ENCODE assay signal across 14 cellular contexts in genomic region chr11:113131036-113131775, GRCh38.
DNase-seq lines count a peak whose midpoint lies in the region; ATAC-seq and TF ChIP-seq lines count a peak whose summit lies in the region.
"Had no signal": no experiment of that assay in that cellular context is flagged by ENCODE, and none has a peak within 500 bp of the region (broad histone marks: within the 10 kb centered on the region; RNA-seq: fewer than 3 reads in every experiment).

No MANE protein-coding gene starts in this region.

- H3K27ac ChIP-seq in right cardiac atrium (ENCODE audit: low read length): no peak overlapping the region
- no peak overlapping the region for H3K27ac ChIP-seq in mesenchymal stem cell (ENCODE audit: low read length, poor library complexity, severe bottlenecking)
- H3K27ac ChIP-seq in uterus: peak overlapping the region; percentile 67 to 87
- H3K27ac ChIP-seq: SJSA1 had no signal

- no peak overlapping the region for H3K4me2 ChIP-seq in mesenchymal stem cell (ENCODE audit: low read length, poor library complexity, severe bottlenecking)

- no peak overlapping the region for H3K4ac ChIP-seq in mesenchymal stem cell (ENCODE audit: low read depth in 1 of 2, low read length in 2 of 2)

- no peak overlapping the region for H2BK15ac ChIP-seq in mesenchymal stem cell (ENCODE audit: low read depth, poor library complexity, severe bottlenecking)

- H3K14ac ChIP-seq in mesenchymal stem cell (ENCODE audit: low read length in 2 of 2): no peak overlapping the region

- intact Hi-C loops in Right ventricle myocardium superior (cut with DNase I): no loop called here
- intact Hi-C loops in right cardiac atrium (cut with DNase I): no loop called here
- intact Hi-C loops in uterus (cut with DNase I; ENCODE audit: low total_unique reads): no loop called here

- H3K27me3 ChIP-seq in right cardiac atrium (ENCODE audit: control insufficient read depth, insufficient read depth): no peaks in the 10 kb centered on the region
- peaks cover 0 to 14% of the 10 kb centered on the region in 2 experiments for H3K27me3 ChIP-seq in mesenchymal stem cell (ENCODE audit: control insufficient read depth in 1 of 2, insufficient read depth in 1 of 2, low read length in 2 of 2)
- H3K27me3 ChIP-seq in uterus: no peaks in the 10 kb centered on the region
- H3K27me3 ChIP-seq: SJSA1 had no signal

- H3K18ac ChIP-seq in mesenchymal stem cell (ENCODE audit: low read depth in 1 of 2, low read length in 2 of 2): no peak overlapping the region

- H3K4me3 ChIP-seq in right cardiac atrium (ENCODE audit: low read length) (no peak overlapping the region), mesenchymal stem cell (ENCODE audit: insufficient read depth in 1 of 2, low read depth in 1 of 2, low read length in 2 of 2) (no peak overlapping the region), uterus (no peak overlapping the region)
- H3K4me3 ChIP-seq: SJSA1 had no signal

- H2AFZ ChIP-seq in mesenchymal stem cell (ENCODE audit: low read depth, low read length): no peak overlapping the region

- no peak for TF ChIP-seq POLR2A in uterus (IDR thresholded peaks at IDR 0.05)

- H3K4me1 ChIP-seq in right cardiac atrium (ENCODE audit: control insufficient read depth, insufficient read depth, low read length) (peaks cover 9% of the 10 kb centered on the region), mesenchymal stem cell (ENCODE audit: control insufficient read depth, insufficient read depth, low read depth, low read length) (no peaks in the 10 kb centered on the region), uterus (no peaks in the 10 kb centered on the region)
- H3K4me1 ChIP-seq: SJSA1 had no signal

- peak overlapping the region in 1 of 2 experiments; percentile 31 for H2BK12ac ChIP-seq in mesenchymal stem cell (ENCODE audit: low read length in 2 of 2)

- no peaks in the 10 kb centered on the region for H3K9me3 ChIP-seq in right cardiac atrium (ENCODE audit: control insufficient read depth, low read length)
- H3K9me3 ChIP-seq in mesenchymal stem cell (ENCODE audit: control insufficient read depth, low read length): no peaks in the 10 kb centered on the region
- H3K9me3 ChIP-seq in uterus: no peaks in the 10 kb centered on the region
- H3K9me3 ChIP-seq: SJSA1 had no signal

- H3K23ac ChIP-seq in mesenchymal stem cell (ENCODE audit: low read length in 2 of 2): peak overlapping the region in 1 of 2 experiments; percentile 79

- WGBS in right cardiac atrium: 69% methylated on average over 8 of the region's 8 CpGs
- 90% methylated on average over 8 of the region's 8 CpGs for WGBS in mesenchymal stem cell

- ATAC-seq in Right ventricle myocardium superior (ENCODE audit: poor library complexity) (no peak), right cardiac atrium (no peak), HG03280 (IDR thresholded peaks at IDR 0.05; ENCODE audit: unreplicated experiment) (no peak), HG03439 (IDR thresholded peaks at IDR 0.05; ENCODE audit: unreplicated experiment) (no peak)
- ATAC-seq: PC-3 had no signal

- H2AK5ac ChIP-seq in mesenchymal stem cell (ENCODE audit: low read length, severe bottlenecking): no peak overlapping the region

- no peak overlapping the region for H2BK120ac ChIP-seq in mesenchymal stem cell (ENCODE audit: low read depth, low read length)

- H4K91ac ChIP-seq in mesenchymal stem cell (ENCODE audit: low read length): no peak overlapping the region

- no peak for TF ChIP-seq CTCF in uterus (IDR thresholded peaks at IDR 0.05)

- H3K36me3 ChIP-seq in mesenchymal stem cell (ENCODE audit: control insufficient read depth in 1 of 2, insufficient read depth in 2 of 2, low read depth in 1 of 2, low read length in 2 of 2): no peaks in the 10 kb centered on the region
- no peaks in the 10 kb centered on the region for H3K36me3 ChIP-seq in uterus
- H3K36me3 ChIP-seq: SJSA1 had no signal

- H3K9ac ChIP-seq in mesenchymal stem cell (ENCODE audit: low read length): no peak overlapping the region

- peak; percentile 53 for DNase-seq in Right ventricle myocardium superior
- DNase-seq in right cardiac atrium: no peak
- DNase-seq in SK-N-DZ (ENCODE audit: low spot score): peak; percentile 91
- no peak for DNase-seq in mesenchymal stem cell
- peak in 1 of 2 donors; percentile 40 for DNase-seq in uterus
- no peak for DNase-seq in DMS53 treated with DMSO at 0.1 percent for 48 hours (lab: John Stamatoyannopoulos, UW; ENCODE audit: unreplicated experiment)
- DNase-seq: C1 segment of cervical spinal cord, H9, NCI-H187, NCI-H82, PC-3 had no signal

- H2BK5ac ChIP-seq in mesenchymal stem cell (ENCODE audit: low read depth, low read length, poor library complexity, severe bottlenecking): no peak overlapping the region

- H3K79me1 ChIP-seq in mesenchymal stem cell (replicated peaks; ENCODE audit: low read length, poor library complexity, severe bottlenecking): no peaks in the 10 kb centered on the region

- peak overlapping the region; percentile 63 for H4K8ac ChIP-seq in mesenchymal stem cell (ENCODE audit: low read length)

Comparison
In these comparisons a context has a peak if more than half of its experiments do, and no peak if none do; other contexts are left out.
1. DNase-seq: peak in Right ventricle myocardium superior (single experiment) and SK-N-DZ (single experiment); none in right cardiac atrium (0 of 3), mesenchymal stem cell (single experiment) and DMS53 treated with DMSO at 0.1 percent for 48 hours (single experiment).
2. H3K27ac ChIP-seq: peak in uterus (2 of 2); none in right cardiac atrium (single experiment) and mesenchymal stem cell (single experiment).